2 cellular contexts compared by ENCODE assay signal in genomic region chr1:23207733-23208132, GRCh38. TPM values are rescaled to one million over a fixed set of nuclear protein-coding genes. Genes with fewer than 3 reads are reported as not detected.
"Had no signal": no experiment of that assay in that cellular context is flagged by ENCODE, and none has a peak within 500 bp of the region (broad histone marks: within the 10 kb centered on the region; RNA-seq: fewer than 3 reads in every experiment).

No MANE protein-coding gene starts in this region.

RNA-seq across cellular contexts. Expression of gene HTR1D, which starts 9.6 kb away (rescaled TPM):
- total RNA-seq: LHCN-M2, Right ventricle myocardium superior had no signal
